ENCODE assay signal across 19 cellular contexts in the genomic region with DNA sequence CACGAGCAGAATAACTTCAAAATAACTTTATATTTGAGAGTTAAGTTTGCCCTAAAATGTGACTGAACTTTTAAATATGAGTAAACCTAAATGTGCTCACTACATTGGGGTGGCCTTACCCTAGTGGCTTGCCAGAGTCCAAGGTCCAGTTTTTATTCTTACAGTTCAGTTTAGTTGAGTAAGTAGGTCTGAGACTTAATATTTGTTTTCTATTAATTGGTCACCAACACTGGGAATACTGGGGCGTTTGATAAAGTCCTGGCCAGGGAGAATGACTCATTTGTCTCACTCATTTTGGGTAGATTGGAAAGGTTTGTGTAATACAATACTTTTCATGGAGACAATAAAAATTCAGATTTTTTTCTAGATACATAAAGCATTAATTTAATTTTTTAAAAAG.
DNase-seq lines count a peak whose midpoint lies in the region; ATAC-seq and TF ChIP-seq lines count a peak whose summit lies in the region.
"Had no signal": no experiment of that assay in that cellular context is flagged by ENCODE, and none has a peak within 500 bp of the region (broad histone marks: within the 10 kb centered on the region; RNA-seq: fewer than 3 reads in every experiment).

No MANE protein-coding gene starts in this region.

- ATAC-seq in omental fat pad (ENCODE audit: low FRiP score) (peak; percentile 37), HG02588 (IDR thresholded peaks at IDR 0.05; ENCODE audit: unreplicated experiment) (no peak), GM18505 (IDR thresholded peaks at IDR 0.05; ENCODE audit: unreplicated experiment) (no peak)
- ATAC-seq: CD8-positive, alpha-beta T cell had no signal

- H3K4me3 Mint-ChIP-seq in endothelial cell (ENCODE audit: unreplicated experiment) = no peak overlapping the region
- H3K4me3 Mint-ChIP-seq: CD8-positive, alpha-beta T cell; dendritic cell treated with granulocyte-macrophage colony-stimulating factor and Interleukin-4, amounts not matched to agents 40 ng/mL and 50 ng/mL, for 4 days; nephron progenitor cell; T-helper 1 cell treated with Interleukin-12 subunit alpha and Interleukin-12 subunit beta and Interleukin-4 antibody, amounts not matched to agents 30 μg/mL and 1 μg/mL, for 36 hours had no signal

- TF ChIP-seq CTCF in ascending aorta (IDR thresholded peaks at IDR 0.05) (no peak), left ventricle myocardium inferior (IDR thresholded peaks at IDR 0.05; ENCODE audit: borderline replicate concordance) (no peak), omental fat pad (IDR thresholded peaks at IDR 0.05) (no peak), dorsolateral prefrontal cortex (IDR thresholded peaks at IDR 0.05 in 54 of 56, conservative IDR thresholded peaks at IDR 0.05 in 2 of 56; ENCODE audit: low read depth in 1 of 56, partially characterized antibody in 56 of 56) (no peak), endothelial cell (IDR thresholded peaks at IDR 0.05; ENCODE audit: unreplicated experiment) (no peak)

- no peak overlapping the region for H2AFZ ChIP-seq in ACC112 (ENCODE audit: low read length, unreplicated experiment)

- no peak overlapping the region for H3K27ac Mint-ChIP-seq in endothelial cell (ENCODE audit: unreplicated experiment)
- H3K27ac Mint-ChIP-seq: CD8-positive, alpha-beta T cell; dendritic cell treated with granulocyte-macrophage colony-stimulating factor and Interleukin-4, amounts not matched to agents 40 ng/mL and 50 ng/mL, for 4 days; nephron progenitor cell; T-helper 1 cell treated with Interleukin-12 subunit alpha and Interleukin-12 subunit beta and Interleukin-4 antibody, amounts not matched to agents 30 μg/mL and 1 μg/mL, for 36 hours had no signal

- peaks cover 2% of the 10 kb centered on the region for H3K27me3 Mint-ChIP-seq in endothelial cell (ENCODE audit: unreplicated experiment)

- H3K9me3 Mint-ChIP-seq in endothelial cell (ENCODE audit: unreplicated experiment) = no peaks in the 10 kb centered on the region
- H3K9me3 Mint-ChIP-seq: dendritic cell treated with granulocyte-macrophage colony-stimulating factor and Interleukin-4, amounts not matched to agents 40 ng/mL and 50 ng/mL, for 4 days; nephron progenitor cell; T-helper 1 cell treated with Interleukin-12 subunit alpha and Interleukin-12 subunit beta and Interleukin-4 antibody, amounts not matched to agents 30 μg/mL and 1 μg/mL, for 36 hours had no signal

- peaks cover 27% of the 10 kb centered on the region for H3K4me1 ChIP-seq in ACC112 (ENCODE audit: control insufficient read depth, insufficient read depth, low read length, unreplicated experiment)
- peaks cover 13 to 23% of the 10 kb centered on the region in 2 donors for H3K4me1 ChIP-seq in ascending aorta
- peaks cover 38% of the 10 kb centered on the region for H3K4me1 ChIP-seq in left ventricle myocardium inferior

- H3K36me3 ChIP-seq in ACC112 (ENCODE audit: insufficient read depth, low read length) (no peaks in the 10 kb centered on the region), ascending aorta (no peaks in the 10 kb centered on the region), left ventricle myocardium inferior (no peaks in the 10 kb centered on the region)

- DNase-seq in ascending aorta (ENCODE audit: low spot score in 2 of 2) (peak in 1 of 2 donors; percentile 19), left ventricle myocardium inferior (no peak), omental fat pad (ENCODE audit: low spot score) (no peak), dorsolateral prefrontal cortex (no peak), endothelial cell (ENCODE audit: low spot score) (no peak)
- DNase-seq: activated effector memory CD4-positive, alpha-beta T cell treated with anti-CD3 and anti-CD28 coated beads, Interleukin-2, amount 50 U/mL, for 16 hours; amygdala; CD8-positive, alpha-beta T cell; erythroblast; H7; hypothalamus; nephron progenitor cell; stimulated activated CD4-positive, alpha-beta T cell treated with anti-CD3 and anti-CD28 coated beads, Interleukin-4, amount 100 ng/mL, for 24 hours had no signal

- intact Hi-C loops in ascending aorta (cut with DNase I) = loop anchor here (5.0 kb wide), 1 partner anchor 655 kb away; no protein-coding TSS in a partner anchor
- intact Hi-C loops in left ventricle myocardium inferior (cut with micrococcal nuclease) = no loop called here
- intact Hi-C loops in dorsolateral prefrontal cortex (cut with DNase I) = no loop called here

- H3K27ac ChIP-seq in ACC112 (ENCODE audit: low read depth, low read length) = peak overlapping the region; percentile 62
- H3K27ac ChIP-seq in ascending aorta = peak overlapping the region; percentile 27 to 47
- H3K27ac ChIP-seq in left ventricle myocardium inferior (replicated peaks) = peak overlapping the region; percentile 67
- H3K27ac ChIP-seq in dorsolateral prefrontal cortex = no peak overlapping the region
- H3K27ac ChIP-seq: RWPE1 had no signal

- H3K4me1 Mint-ChIP-seq in endothelial cell (ENCODE audit: unreplicated experiment) = peaks cover 5% of the 10 kb centered on the region
- H3K4me1 Mint-ChIP-seq: nephron progenitor cell had no signal

- H3K4me3 ChIP-seq in ACC112 (ENCODE audit: low read depth, low read length) = 0 out of 2 replicates have a peak overlapping the region, but pooled peaks have one; percentile 6
- H3K4me3 ChIP-seq in ascending aorta = no peak overlapping the region
- no peak overlapping the region for H3K4me3 ChIP-seq in left ventricle myocardium inferior
- no peak overlapping the region for H3K4me3 ChIP-seq in dorsolateral prefrontal cortex

- TF ChIP-seq POLR2A in GM18505 (IDR thresholded peaks at IDR 0.05; ENCODE audit: borderline replicate concordance, extremely low read depth, insufficient read depth, insufficient read length) = no peak

- H3K9me3 ChIP-seq in ascending aorta = no peaks in the 10 kb centered on the region
- no peaks in the 10 kb centered on the region for H3K9me3 ChIP-seq in left ventricle myocardium inferior (replicated peaks)

- H3K79me2 ChIP-seq in ACC112 (ENCODE audit: control insufficient read depth, insufficient read depth, low read length, unreplicated experiment) = no peaks in the 10 kb centered on the region

- H3K27me3 ChIP-seq in ACC112 (ENCODE audit: insufficient read depth, low read length) = no peaks in the 10 kb centered on the region
- no peaks in the 10 kb centered on the region for H3K27me3 ChIP-seq in ascending aorta
- no peaks in the 10 kb centered on the region for H3K27me3 ChIP-seq in left ventricle myocardium inferior (ENCODE audit: low read depth)
- no peaks in the 10 kb centered on the region for H3K27me3 ChIP-seq in dorsolateral prefrontal cortex

- no peaks in the 10 kb centered on the region for H3K36me3 Mint-ChIP-seq in endothelial cell (ENCODE audit: low read depth, unreplicated experiment)
- H3K36me3 Mint-ChIP-seq: CD8-positive, alpha-beta T cell had no signal

Comparison
In these comparisons a context has a peak if more than half of its experiments do, and no peak if none do; other contexts are left out.
1. H3K27ac ChIP-seq: peak in ACC112 (single experiment), ascending aorta (2 of 2) and left ventricle myocardium inferior (single experiment); none in dorsolateral prefrontal cortex (0 of 59).